Comparison of ENCODE assay signal across 1 cellular context in the genomic region with DNA sequence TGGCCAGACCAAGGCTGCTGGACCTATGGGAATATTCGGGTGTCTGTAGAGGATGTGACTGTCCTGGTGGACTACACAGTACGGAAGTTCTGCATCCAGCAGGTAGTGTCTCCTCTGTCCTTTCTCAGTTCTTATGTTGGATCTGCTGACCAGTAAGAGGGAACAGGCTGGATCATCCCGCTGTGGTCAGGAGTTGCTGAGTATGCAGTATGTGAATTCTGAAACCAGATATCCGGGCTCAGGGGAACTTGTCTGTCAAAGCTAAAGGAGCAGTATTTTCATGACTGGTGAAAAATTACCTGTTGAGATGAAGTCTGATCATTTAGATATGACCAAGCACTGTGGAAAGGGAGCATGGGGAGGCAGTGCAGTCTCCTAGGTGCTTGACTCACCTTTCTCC.
TF ChIP-seq lines count a peak whose summit lies in the region.

No MANE protein-coding gene starts in this region.

TF ChIP-seq in IMR-90, 13 proteins besides CTCF, POLR2A, EP300 and RAD21 (continued from another document):
- TF ChIP-seq SMC3 (IDR thresholded peaks at IDR 0.05; ENCODE audit: low read depth, low read length): no peak
- TF ChIP-seq FOS (IDR thresholded peaks at IDR 0.05; ENCODE audit: low read depth, low read length): no peak
- no peak for TF ChIP-seq NFE2L2 (IDR thresholded peaks at IDR 0.05; ENCODE audit: low read depth, low read length)
- peak; percentile 54 for TF ChIP-seq MAFK (IDR thresholded peaks at IDR 0.05; ENCODE audit: low read depth, low read length)
- TF ChIP-seq, protein P1, sequence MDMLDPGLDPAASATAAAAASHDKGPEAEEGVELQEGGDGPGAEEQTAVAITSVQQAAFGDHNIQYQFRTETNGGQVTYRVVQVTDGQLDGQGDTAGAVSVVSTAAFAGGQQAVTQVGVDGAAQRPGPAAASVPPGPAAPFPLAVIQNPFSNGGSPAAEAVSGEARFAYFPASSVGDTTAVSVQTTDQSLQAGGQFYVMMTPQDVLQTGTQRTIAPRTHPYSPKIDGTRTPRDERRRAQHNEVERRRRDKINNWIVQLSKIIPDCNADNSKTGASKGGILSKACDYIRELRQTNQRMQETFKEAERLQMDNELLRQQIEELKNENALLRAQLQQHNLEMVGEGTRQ (IDR thresholded peaks at IDR 0.05; ENCODE audit: low read depth, low read length): no peak
- TF ChIP-seq RFX5 (IDR thresholded peaks at IDR 0.05; ENCODE audit: low read depth, low read length): no peak
